ENCODE assay signal across 8 cellular contexts in genomic region chr2:96148410-96149217, GRCh38. TPM values are rescaled to one million over a fixed set of nuclear protein-coding genes. Genes with fewer than 3 reads are reported as not detected.
A peak's percentile ranks its signal among the peaks of the same experiment; 100 is the strongest.
DNase-seq lines count a peak whose midpoint lies in the region; ATAC-seq, FAIRE-seq and TF ChIP-seq lines count a peak whose summit lies in the region.

No MANE protein-coding gene starts in this region.

- H3K4me3 ChIP-seq in fibroblast of the aortic adventitia (ENCODE audit: low read depth, low read length) (no peak overlapping the region), uterus (no peak overlapping the region)

- H3K4me3 Mint-ChIP-seq in activated T-cell treated with anti-CD3 and anti-CD28 coated beads, Interleukin-2, amount 50 U/mL, for 72 hours, result peak overlapping the region; percentile 76 to 94

- H3K36me3 ChIP-seq in uterus, result no peaks in the 10 kb centered on the region

- H3K27me3 Mint-ChIP-seq in activated T-cell treated with anti-CD3 and anti-CD28 coated beads, Interleukin-2, amount 50 U/mL, for 72 hours (ENCODE audit: low read depth), result no peaks in the 10 kb centered on the region

- peak overlapping the region; percentile 95 for H3K27ac Mint-ChIP-seq in activated T-cell treated with anti-CD3 and anti-CD28 coated beads, Interleukin-2, amount 50 U/mL, for 72 hours

- H3K9me3 ChIP-seq in uterus, result no peaks in the 10 kb centered on the region

- TF ChIP-seq POLR2A in uterus (IDR thresholded peaks at IDR 0.05), result peak in 1 of 2 donors; percentile 11

- no peaks in the 10 kb centered on the region for H3K4me1 ChIP-seq in uterus

- intact Hi-C loops in posterior cingulate gyrus (cut with DNase I) (loop anchor here (5.0 kb wide), 1 partner anchor 59 kb away; the partner anchor contains the start of gene STARD7), uterus (cut with DNase I; ENCODE audit: low total_unique reads) (no loop called here)

- DNase-seq in Ammon's horn (ENCODE audit: low spot score) (peak; percentile 43), RCC 7860 (ENCODE audit: low spot score) (peak; percentile 45), fibroblast of the aortic adventitia (ENCODE audit: low read depth) (peak; percentile 84), posterior cingulate gyrus (peak in 9 of 10 donors; percentile 23 to 95 (median 58)), uterus (peak; percentile 61)
- DNase-seq in activated T-cell treated with anti-CD3 and anti-CD28 coated beads, Interleukin-2, amount 50 U/mL, for 72 hours, result peak; percentile 97 to 98

- peaks cover 81% of the 10 kb centered on the region for H3K4me1 Mint-ChIP-seq in activated T-cell treated with anti-CD3 and anti-CD28 coated beads, Interleukin-2, amount 50 U/mL, for 72 hours (ENCODE audit: low read depth)

- FAIRE-seq in RCC 7860 (lab: Jason Lieb, UNC), result no peak

- no peak for TF ChIP-seq CTCF in fibroblast of the aortic adventitia (IDR thresholded peaks at IDR 0.05; ENCODE audit: insufficient read depth, low read length)
- TF ChIP-seq CTCF in uterus (IDR thresholded peaks at IDR 0.05), result no peak

- peaks cover 8 to 10% of the 10 kb centered on the region in 2 donors for H3K36me3 Mint-ChIP-seq in activated T-cell treated with anti-CD3 and anti-CD28 coated beads, Interleukin-2, amount 50 U/mL, for 72 hours (ENCODE audit: insufficient read depth in 2 of 2)

- H3K27ac ChIP-seq in uterus, result no peak overlapping the region

- peak; percentile 35 for ATAC-seq in GM19324 (IDR thresholded peaks at IDR 0.05; ENCODE audit: low FRiP score, unreplicated experiment)
- ATAC-seq in HG03565 (IDR thresholded peaks at IDR 0.05; ENCODE audit: unreplicated experiment), result peak; percentile 31
- peak; percentile 57 to 67 for ATAC-seq in activated T-cell treated with anti-CD3 and anti-CD28 coated beads, Interleukin-2, amount 50 U/mL, for 72 hours (replicated peaks in 1 of 2)

- no peaks in the 10 kb centered on the region for H3K9me3 Mint-ChIP-seq in activated T-cell treated with anti-CD3 and anti-CD28 coated beads, Interleukin-2, amount 50 U/mL, for 72 hours

- no peaks in the 10 kb centered on the region for H3K27me3 ChIP-seq in uterus

RNA-seq across cellular contexts. Expression of gene DUSP2, which starts 3.4 kb away (rescaled TPM):
- total RNA-seq in activated T-cell treated with anti-CD3 and anti-CD28 coated beads, Interleukin-2, amount 50 U/mL, for 72 hours, result 100 to 1,000 TPM; 340 to 388 TPM
- total RNA-seq in fibroblast of the aortic adventitia (ENCODE audit: low replicate concordance) (0.36 and 1.4 TPM in 2 replicates), uterus (10 to 100 TPM in 1 of 4 donors, 1 to 10 TPM in 3; 2.4 to 33.3 (median 6.2) TPM)

RNA-seq across cellular contexts. Expression of gene ASTL, which starts 10.3 kb away (rescaled TPM):
- 1 to 10 TPM; 8.1 to 9.1 TPM for total RNA-seq in activated T-cell treated with anti-CD3 and anti-CD28 coated beads, Interleukin-2, amount 50 U/mL, for 72 hours
- total RNA-seq in fibroblast of the aortic adventitia (ENCODE audit: low replicate concordance), result not detected in 2 replicates
- total RNA-seq in uterus, result not detected

RNA-seq across cellular contexts. Expression of gene ADRA2B, which starts 32.2 kb away (rescaled TPM):
- 1 to 10 TPM; 1.7 to 2.1 TPM for total RNA-seq in activated T-cell treated with anti-CD3 and anti-CD28 coated beads, Interleukin-2, amount 50 U/mL, for 72 hours
- total RNA-seq in fibroblast of the aortic adventitia (ENCODE audit: low replicate concordance), result under 0.01 TPM in 1 of 2 replicates, not detected in the other
- 1 to 10 TPM in 2 of 4 donors, under 1 TPM in 1, not detected in 1; 0.51 to 5.4 (median 2.6) TPM for total RNA-seq in uterus

Comparison
In these comparisons a context has a peak if more than half of its experiments do, and no peak if none do; other contexts are left out.
1. DNase-seq: peak in every context shown above with its lines; median percentile 98 in activated T-cell treated with anti-CD3 and anti-CD28 coated beads, Interleukin-2, amount 50 U/mL, for 72 hours; 84 in fibroblast of the aortic adventitia; 61 in uterus; 58 in posterior cingulate gyrus; 45 in RCC 7860; 43 in Ammon's horn.
2. RNA of gene DUSP2, which starts 3.4 kb away (total RNA-seq): 340 to 388 TPM in activated T-cell treated with anti-CD3 and anti-CD28 coated beads, Interleukin-2, amount 50 U/mL, for 72 hours; 2.4 to 33.3 TPM in uterus and 0.36 to 1.4 TPM in fibroblast of the aortic adventitia; every median in the first group is over 4 times any median in the second.
3. Peak in every context shown above with its lines, with median percentiles within 50 percentile points of each other: ATAC-seq.